Comparison of ENCODE assay signal across 8 cellular contexts in the genomic region with DNA sequence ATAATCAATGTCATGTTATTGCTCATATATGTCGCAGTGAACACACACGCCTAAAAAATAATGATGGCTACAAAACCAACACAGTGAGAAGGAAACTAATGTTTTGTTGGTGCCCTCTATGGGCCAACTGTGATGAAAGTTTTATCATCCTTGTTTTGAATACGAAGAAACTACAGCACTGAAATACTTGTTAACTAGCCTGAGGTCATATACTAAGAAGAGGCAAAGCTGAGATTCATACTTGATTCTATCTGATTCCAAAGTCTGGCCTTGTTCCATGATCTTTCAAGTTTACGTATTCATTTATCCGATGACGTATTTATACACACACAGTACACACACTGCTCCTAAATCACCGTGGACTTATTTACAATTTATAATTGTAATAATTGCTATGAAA. TPM values are rescaled to one million over a fixed set of nuclear protein-coding genes. Genes with fewer than 3 reads are reported as not detected.
DNase-seq lines count a peak whose midpoint lies in the region; ATAC-seq and TF ChIP-seq lines count a peak whose summit lies in the region.

No MANE protein-coding gene starts in this region.

- peaks cover 17% of the 10 kb centered on the region for H3K4me1 Mint-ChIP-seq in activated CD8-positive, alpha-beta T cell treated with anti-CD3 and anti-CD28 coated beads for 36 hours (ENCODE audit: low read depth)
- peaks cover 22% of the 10 kb centered on the region for H3K4me1 Mint-ChIP-seq in activated CD8-positive, alpha-beta T cell treated with anti-CD3 and anti-CD28 coated beads, Interleukin-2, amount 10 ng/mL, durations not matched to agents 7 days and 5 days (ENCODE audit: low read depth)
- H3K4me1 Mint-ChIP-seq in type B pancreatic cell (ENCODE audit: unreplicated experiment) = peaks cover 5% of the 10 kb centered on the region
- H3K4me1 Mint-ChIP-seq in T-helper 2 cell treated with Interferon-gamma antibody and Interleukin-4, amounts not matched to agents 5 μg/mL and 100 μg/mL, for 36 hours (ENCODE audit: low read depth) = peaks cover 18% of the 10 kb centered on the region
- peaks cover 25% of the 10 kb centered on the region for H3K4me1 Mint-ChIP-seq in activated CD8-positive, alpha-beta memory T cell treated with anti-CD3 and anti-CD28 coated beads, Interleukin-2, amount 10 ng/mL, durations not matched to agents 7 days and 5 days

- H3K9me3 Mint-ChIP-seq in activated CD8-positive, alpha-beta T cell treated with anti-CD3 and anti-CD28 coated beads for 36 hours = no peaks in the 10 kb centered on the region
- no peaks in the 10 kb centered on the region for H3K9me3 Mint-ChIP-seq in activated CD8-positive, alpha-beta T cell treated with anti-CD3 and anti-CD28 coated beads, Interleukin-2, amount 10 ng/mL, durations not matched to agents 7 days and 5 days (ENCODE audit: insufficient read depth)
- H3K9me3 Mint-ChIP-seq in type B pancreatic cell = no peaks in the 10 kb centered on the region
- H3K9me3 Mint-ChIP-seq in T-helper 2 cell treated with Interferon-gamma antibody and Interleukin-4, amounts not matched to agents 5 μg/mL and 100 μg/mL, for 36 hours = no peaks in the 10 kb centered on the region
- H3K9me3 Mint-ChIP-seq in activated CD8-positive, alpha-beta memory T cell treated with anti-CD3 and anti-CD28 coated beads, Interleukin-2, amount 10 ng/mL, durations not matched to agents 7 days and 5 days (ENCODE audit: low read depth) = no peaks in the 10 kb centered on the region

- intact Hi-C loops in activated CD8-positive, alpha-beta T cell treated with anti-CD3 and anti-CD28 coated beads for 36 hours (cut with micrococcal nuclease) = no loop called here

- no peaks in the 10 kb centered on the region for H3K36me3 Mint-ChIP-seq in activated CD8-positive, alpha-beta T cell treated with anti-CD3 and anti-CD28 coated beads for 36 hours (ENCODE audit: low read depth)
- no peaks in the 10 kb centered on the region for H3K36me3 Mint-ChIP-seq in activated CD8-positive, alpha-beta T cell treated with anti-CD3 and anti-CD28 coated beads, Interleukin-2, amount 10 ng/mL, durations not matched to agents 7 days and 5 days (ENCODE audit: low read depth)
- H3K36me3 Mint-ChIP-seq in type B pancreatic cell = no peaks in the 10 kb centered on the region
- no peaks in the 10 kb centered on the region for H3K36me3 Mint-ChIP-seq in T-helper 2 cell treated with Interferon-gamma antibody and Interleukin-4, amounts not matched to agents 5 μg/mL and 100 μg/mL, for 36 hours (ENCODE audit: low read depth)
- H3K36me3 Mint-ChIP-seq in activated CD8-positive, alpha-beta memory T cell treated with anti-CD3 and anti-CD28 coated beads, Interleukin-2, amount 10 ng/mL, durations not matched to agents 7 days and 5 days = no peaks in the 10 kb centered on the region

- POLR2A ChIA-PET in activated CD8-positive, alpha-beta T cell treated with anti-CD3 and anti-CD28 coated beads for 36 hours (lab: Charles Lee) = no interaction called here
- POLR2A ChIA-PET in activated CD8-positive, alpha-beta T cell treated with anti-CD3 and anti-CD28 coated beads, Interleukin-2, amount 10 ng/mL, durations not matched to agents 7 days and 5 days (lab: Charles Lee) = no interaction called here

- no peak for ATAC-seq in activated CD8-positive, alpha-beta T cell treated with anti-CD3 and anti-CD28 coated beads for 36 hours
- ATAC-seq in activated CD8-positive, alpha-beta T cell treated with anti-CD3 and anti-CD28 coated beads, Interleukin-2, amount 10 ng/mL, durations not matched to agents 7 days and 5 days = no peak
- ATAC-seq in activated CD8-positive, alpha-beta memory T cell treated with anti-CD3 and anti-CD28 coated beads, Interleukin-2, amount 10 ng/mL, durations not matched to agents 7 days and 5 days = no peak

- no peak for TF ChIP-seq CTCF in activated CD8-positive, alpha-beta T cell treated with anti-CD3 and anti-CD28 coated beads for 36 hours (IDR thresholded peaks at IDR 0.05)
- TF ChIP-seq CTCF in epithelial cell of proximal tubule (conservative IDR thresholded peaks at IDR 0.05; ENCODE audit: low read depth, low read length) (peak; percentile 51), type B pancreatic cell (conservative IDR thresholded peaks at IDR 0.05) (peak; percentile 69)

- no peak overlapping the region for H3K4me3 Mint-ChIP-seq in activated CD8-positive, alpha-beta T cell treated with anti-CD3 and anti-CD28 coated beads for 36 hours
- H3K4me3 Mint-ChIP-seq in activated CD8-positive, alpha-beta T cell treated with anti-CD3 and anti-CD28 coated beads, Interleukin-2, amount 10 ng/mL, durations not matched to agents 7 days and 5 days = no peak overlapping the region
- H3K4me3 Mint-ChIP-seq in type B pancreatic cell = no peak overlapping the region
- no peak overlapping the region for H3K4me3 Mint-ChIP-seq in T-helper 2 cell treated with Interferon-gamma antibody and Interleukin-4, amounts not matched to agents 5 μg/mL and 100 μg/mL, for 36 hours
- no peak overlapping the region for H3K4me3 Mint-ChIP-seq in activated CD8-positive, alpha-beta memory T cell treated with anti-CD3 and anti-CD28 coated beads, Interleukin-2, amount 10 ng/mL, durations not matched to agents 7 days and 5 days

- no peaks in the 10 kb centered on the region for H3K27me3 Mint-ChIP-seq in activated CD8-positive, alpha-beta T cell treated with anti-CD3 and anti-CD28 coated beads for 36 hours
- peaks cover 10% of the 10 kb centered on the region for H3K27me3 Mint-ChIP-seq in activated CD8-positive, alpha-beta T cell treated with anti-CD3 and anti-CD28 coated beads, Interleukin-2, amount 10 ng/mL, durations not matched to agents 7 days and 5 days (ENCODE audit: low read depth)
- H3K27me3 Mint-ChIP-seq in type B pancreatic cell = peaks cover 7% of the 10 kb centered on the region
- H3K27me3 Mint-ChIP-seq in T-helper 2 cell treated with Interferon-gamma antibody and Interleukin-4, amounts not matched to agents 5 μg/mL and 100 μg/mL, for 36 hours (ENCODE audit: low read depth) = peaks cover 11% of the 10 kb centered on the region
- peaks cover 28% of the 10 kb centered on the region for H3K27me3 Mint-ChIP-seq in activated CD8-positive, alpha-beta memory T cell treated with anti-CD3 and anti-CD28 coated beads, Interleukin-2, amount 10 ng/mL, durations not matched to agents 7 days and 5 days

- H3K4me3 ChIP-seq in epithelial cell of proximal tubule (ENCODE audit: low read depth, low read length) = no peak overlapping the region

- peak; percentile 32 for DNase-seq in activated CD8-positive, alpha-beta T cell treated with anti-CD3 and anti-CD28 coated beads for 36 hours
- DNase-seq in activated CD8-positive, alpha-beta T cell treated with anti-CD3 and anti-CD28 coated beads, Interleukin-2, amount 10 ng/mL, durations not matched to agents 7 days and 5 days = no peak
- peak; percentile 21 for DNase-seq in NCI-H748 treated with DMSO at 0.1 percent for 48 hours (lab: John Stamatoyannopoulos, UW)
- no peak for DNase-seq in epithelial cell of proximal tubule (ENCODE audit: low read depth)
- no peak for DNase-seq in type B pancreatic cell (ENCODE audit: extremely low spot score, unreplicated experiment)
- no peak for DNase-seq in T-helper 2 cell treated with Interferon-gamma antibody and Interleukin-4, amounts not matched to agents 5 μg/mL and 100 μg/mL, for 36 hours (ENCODE audit: low spot score)
- no peak for DNase-seq in activated CD8-positive, alpha-beta memory T cell treated with anti-CD3 and anti-CD28 coated beads, Interleukin-2, amount 10 ng/mL, durations not matched to agents 7 days and 5 days
- DNase-seq in activated gamma-delta T cell treated with Interleukin-2 at 50 U/mL for 16 hours = no peak

- no peak overlapping the region for H3K27ac Mint-ChIP-seq in activated CD8-positive, alpha-beta T cell treated with anti-CD3 and anti-CD28 coated beads for 36 hours
- no peak overlapping the region for H3K27ac Mint-ChIP-seq in activated CD8-positive, alpha-beta T cell treated with anti-CD3 and anti-CD28 coated beads, Interleukin-2, amount 10 ng/mL, durations not matched to agents 7 days and 5 days
- H3K27ac Mint-ChIP-seq in type B pancreatic cell = no peak overlapping the region
- H3K27ac Mint-ChIP-seq in T-helper 2 cell treated with Interferon-gamma antibody and Interleukin-4, amounts not matched to agents 5 μg/mL and 100 μg/mL, for 36 hours = no peak overlapping the region
- no peak overlapping the region for H3K27ac Mint-ChIP-seq in activated CD8-positive, alpha-beta memory T cell treated with anti-CD3 and anti-CD28 coated beads, Interleukin-2, amount 10 ng/mL, durations not matched to agents 7 days and 5 days

- CTCF ChIA-PET in activated CD8-positive, alpha-beta T cell treated with anti-CD3 and anti-CD28 coated beads for 36 hours (lab: Charles Lee) = interaction anchor here (0.6 to 1.9 kb wide), 5 partner anchors 10 to 34 kb away, joined by 3 to 6 read pairs (median 4); no protein-coding TSS in a partner anchor
- CTCF ChIA-PET in activated CD8-positive, alpha-beta T cell treated with anti-CD3 and anti-CD28 coated beads, Interleukin-2, amount 10 ng/mL, durations not matched to agents 7 days and 5 days (lab: Charles Lee) = interaction anchor here (1.1 to 1.5 kb wide), 3 partner anchors 16 to 119 kb away, joined by 3 to 5 read pairs (median 3); no protein-coding TSS in a partner anchor
- CTCF ChIA-PET in activated CD8-positive, alpha-beta memory T cell treated with anti-CD3 and anti-CD28 coated beads, Interleukin-2, amount 10 ng/mL, durations not matched to agents 7 days and 5 days (lab: Charles Lee) = interaction anchor here (1.0 to 2.5 kb wide), 2 partner anchors 12 to 15 kb away, joined by 3 to 6 read pairs; no protein-coding TSS in a partner anchor

RNA-seq across cellular contexts. Expression of a gene that starts 16.1 kb away (rescaled TPM):
- total RNA-seq in activated CD8-positive, alpha-beta T cell treated with anti-CD3 and anti-CD28 coated beads for 36 hours = not detected
- total RNA-seq in activated CD8-positive, alpha-beta T cell treated with anti-CD3 and anti-CD28 coated beads, Interleukin-2, amount 10 ng/mL, durations not matched to agents 7 days and 5 days = not detected
- total RNA-seq in epithelial cell of proximal tubule = not detected in 2 replicates
- 0.17 and 0.87 TPM in 2 replicates for total RNA-seq in type B pancreatic cell (ENCODE audit: low replicate concordance)
- not detected for total RNA-seq in activated CD8-positive, alpha-beta memory T cell treated with anti-CD3 and anti-CD28 coated beads, Interleukin-2, amount 10 ng/mL, durations not matched to agents 7 days and 5 days

RNA-seq across cellular contexts. Expression of a gene that starts 18.2 kb away (rescaled TPM):
- 100 to 1,000 TPM; 476 to 491 TPM for total RNA-seq in activated CD8-positive, alpha-beta T cell treated with anti-CD3 and anti-CD28 coated beads for 36 hours
- 100 to 1,000 TPM; 261 to 271 TPM for total RNA-seq in activated CD8-positive, alpha-beta T cell treated with anti-CD3 and anti-CD28 coated beads, Interleukin-2, amount 10 ng/mL, durations not matched to agents 7 days and 5 days
- total RNA-seq in epithelial cell of proximal tubule (49.9 and 90.6 TPM in 2 replicates), type B pancreatic cell (ENCODE audit: low replicate concordance) (79.2 and 84.3 TPM in 2 replicates)
- total RNA-seq in activated CD8-positive, alpha-beta memory T cell treated with anti-CD3 and anti-CD28 coated beads, Interleukin-2, amount 10 ng/mL, durations not matched to agents 7 days and 5 days = 100 to 1,000 TPM; 174 to 230 TPM

Comparison
In these comparisons a context has a peak if more than half of its experiments do, and no peak if none do; other contexts are left out.
1. DNase-seq: peak in activated CD8-positive, alpha-beta T cell treated with anti-CD3 and anti-CD28 coated beads for 36 hours (single experiment) and NCI-H748 treated with DMSO at 0.1 percent for 48 hours (single experiment); none in activated CD8-positive, alpha-beta T cell treated with anti-CD3 and anti-CD28 coated beads, Interleukin-2, amount 10 ng/mL, durations not matched to agents 7 days and 5 days (single experiment), epithelial cell of proximal tubule (single experiment), type B pancreatic cell (single experiment), T-helper 2 cell treated with Interferon-gamma antibody and Interleukin-4, amounts not matched to agents 5 μg/mL and 100 μg/mL, for 36 hours (single experiment), activated CD8-positive, alpha-beta memory T cell treated with anti-CD3 and anti-CD28 coated beads, Interleukin-2, amount 10 ng/mL, durations not matched to agents 7 days and 5 days (single experiment) and activated gamma-delta T cell treated with Interleukin-2 at 50 U/mL for 16 hours (single experiment).